In genomic region chr10:119288574-119289001, GRCh38 we compare ENCODE assay signal across 1 cellular context.
A peak's percentile ranks its signal among the peaks of the same experiment; 100 is the strongest.
TF ChIP-seq lines count a peak whose summit lies in the region.

No MANE protein-coding gene starts in this region.

TF ChIP-seq in HepG2, 621 proteins besides CTCF, POLR2A, EP300 and RAD21 (continued from another document):
- no peak for TF ChIP-seq ZUFSP (CRISPR knock-in tag; IDR thresholded peaks at IDR 0.05; ENCODE audit: borderline replicate concordance)
- TF ChIP-seq MTA1 (CRISPR knock-in tag; IDR thresholded peaks at IDR 0.05; ENCODE audit: borderline replicate concordance): no peak
- peak; percentile 49; the same call in 1 of the 2 replicates for TF ChIP-seq NR2F6 (IDR thresholded peaks at IDR 0.05)
- peak; percentile 63 for TF ChIP-seq NR2F6 (CRISPR knock-in tag; IDR thresholded peaks at IDR 0.05)
- TF ChIP-seq ONECUT2 (CRISPR knock-in tag; IDR thresholded peaks at IDR 0.05): no peak
- TF ChIP-seq ZNF281 (CRISPR knock-in tag; IDR thresholded peaks at IDR 0.05; ENCODE audit: borderline replicate concordance): peak; percentile 61; the same call in 1 of the 2 replicates
- no peak for TF ChIP-seq ZMAT5 (CRISPR knock-in tag; IDR thresholded peaks at IDR 0.05; ENCODE audit: borderline replicate concordance, low read depth)
- TF ChIP-seq ZNF740 (CRISPR knock-in tag; IDR thresholded peaks at IDR 0.05): no peak
- 0 out of 2 replicates have a peak, but pooled peaks have one; percentile 32 for TF ChIP-seq NR2F2 (IDR thresholded peaks at IDR 0.05; ENCODE audit: borderline replicate concordance, low read depth)
- no peak for TF ChIP-seq FOXO1 (CRISPR knock-in tag; IDR thresholded peaks at IDR 0.05)
- TF ChIP-seq TBP (CRISPR knock-in tag; IDR thresholded peaks at IDR 0.05): no peak
- TF ChIP-seq HNF1A (IDR thresholded peaks at IDR 0.05; ENCODE audit: low read depth): no peak
- TF ChIP-seq HNF1A (CRISPR knock-in tag; IDR thresholded peaks at IDR 0.05; ENCODE audit: borderline replicate concordance): no peak
- TF ChIP-seq HNF4A (CRISPR knock-in tag; IDR thresholded peaks at IDR 0.05): 0 out of 2 replicates have a peak, but pooled peaks have one; percentile 32
- no peak for TF ChIP-seq ZNF646 (CRISPR knock-in tag; IDR thresholded peaks at IDR 0.05)
- 0 out of 2 replicates have a peak, but pooled peaks have one; percentile 33 for TF ChIP-seq FOXP4 (CRISPR knock-in tag; IDR thresholded peaks at IDR 0.05)
- no peak for TF ChIP-seq ZNF20 (CRISPR knock-in tag; IDR thresholded peaks at IDR 0.05)
- TF ChIP-seq FOXA3 (CRISPR knock-in tag; IDR thresholded peaks at IDR 0.05): no peak
- TF ChIP-seq TEAD3 (CRISPR knock-in tag; optimal IDR thresholded peaks at IDR 0.05; ENCODE audit: borderline replicate concordance): peak; percentile 61
- TF ChIP-seq MLLT10 (CRISPR knock-in tag; IDR thresholded peaks at IDR 0.05): no peak
- no peak for TF ChIP-seq SIN3B (IDR thresholded peaks at IDR 0.05; ENCODE audit: low read length)
- TF ChIP-seq RARA (CRISPR knock-in tag; IDR thresholded peaks at IDR 0.05): peak; percentile 82
- no peak for TF ChIP-seq ATF4 (CRISPR knock-in tag; IDR thresholded peaks at IDR 0.05)
- TF ChIP-seq SMAD1 (CRISPR knock-in tag; IDR thresholded peaks at IDR 0.05; ENCODE audit: borderline replicate concordance, low read depth): no peak
- TF ChIP-seq KDM2A (CRISPR knock-in tag; IDR thresholded peaks at IDR 0.05; ENCODE audit: borderline replicate concordance, low read depth): no peak
- TF ChIP-seq ZBTB46 (CRISPR knock-in tag; IDR thresholded peaks at IDR 0.05; ENCODE audit: borderline replicate concordance): no peak
- TF ChIP-seq GPN1 (CRISPR knock-in tag; IDR thresholded peaks at IDR 0.05; ENCODE audit: borderline replicate concordance): no peak
- no peak for TF ChIP-seq ZNF557 (CRISPR knock-in tag; IDR thresholded peaks at IDR 0.05)
- no peak for TF ChIP-seq HNF1B (CRISPR knock-in tag; IDR thresholded peaks at IDR 0.05)
- TF ChIP-seq WIZ (CRISPR knock-in tag; IDR thresholded peaks at IDR 0.05): no peak
- TF ChIP-seq CCAR2 (optimal IDR thresholded peaks at IDR 0.05; ENCODE audit: low read depth, low read length): no peak
- no peak for TF ChIP-seq ZNF235 (CRISPR knock-in tag; IDR thresholded peaks at IDR 0.05; ENCODE audit: borderline replicate concordance)
- no peak for TF ChIP-seq MAFK (conservative IDR thresholded peaks at IDR 0.05 in 1 of 2, IDR thresholded peaks at IDR 0.05 in 1 of 2; ENCODE audit: low read length in 2 of 2)
- no peak for TF ChIP-seq PAWR (CRISPR knock-in tag; IDR thresholded peaks at IDR 0.05; ENCODE audit: borderline replicate concordance)
- no peak for TF ChIP-seq ZNF530 (CRISPR knock-in tag; IDR thresholded peaks at IDR 0.05; ENCODE audit: low read depth)
- no peak for TF ChIP-seq ZFP90 (CRISPR knock-in tag; IDR thresholded peaks at IDR 0.05; ENCODE audit: borderline replicate concordance)
- TF ChIP-seq NCOA2 (CRISPR knock-in tag; IDR thresholded peaks at IDR 0.05): 0 out of 2 replicates have a peak, but pooled peaks have one; percentile 30
